In genomic region chr17:66432996-66433556, GRCh38 we compare ENCODE assay signal across 16 cellular contexts.
DNase-seq lines count a peak whose midpoint lies in the region; ATAC-seq, FAIRE-seq and TF ChIP-seq lines count a peak whose summit lies in the region.
"Had no signal": no experiment of that assay in that cellular context is flagged by ENCODE, and none has a peak within 500 bp of the region (broad histone marks: within the 10 kb centered on the region; RNA-seq: fewer than 3 reads in every experiment).

No MANE protein-coding gene starts in this region.

- DNase-seq in M059J (ENCODE audit: low read depth) (peak; percentile 82), keratinocyte (ENCODE audit: low read depth, low spot score) (no peak), T-helper 1 cell (no peak), HK-2 (ENCODE audit: unreplicated experiment) (no peak)
- DNase-seq in activated T-helper 1 cell treated with anti-CD3 and anti-CD28 coated beads, Interleukin-12 subunit alpha, Interleukin-12 subunit beta, Interleukin-2, Interleukin-4 antibody, amounts not matched to agents 30 ng/mL and 10 ng/mL and 1 ng/mL, durations not matched to agents 14 hours and 24 hours and 36 hours (ENCODE audit: low spot score): no peak
- no peak for DNase-seq in stimulated activated CD4-positive, alpha-beta T cell treated with anti-CD3 and anti-CD28 coated beads, Interleukin-4, amount 100 ng/mL, for 4 hours
- DNase-seq: activated effector memory CD4-positive, alpha-beta T cell treated with anti-CD3 and anti-CD28 coated beads, Interleukin-2, amount 50 U/mL, for 16 hours; foreskin keratinocyte; KG1; left cardiac atrium; NCI-H2171; stimulated activated CD8-positive, alpha-beta memory T cell treated with anti-CD3 and anti-CD28 coated beads, Interleukin-4, amount 100 ng/mL, for 48 hours had no signal

- no peaks in the 10 kb centered on the region; a peak in 1 of 22 replicates for H3K9me3 ChIP-seq in BLaER1 treated with 17β-estradiol and CSF1 and Interleukin-3, amounts not matched to agents 10 nM and 100 nM (replicated peaks in 1 of 11)
- H3K9me3 ChIP-seq in keratinocyte (ENCODE audit: control insufficient read depth, low read depth, low read length): no peaks in the 10 kb centered on the region

- peaks cover 3% of the 10 kb centered on the region for H3K36me3 Mint-ChIP-seq in activated T-helper 1 cell treated with anti-CD3 and anti-CD28 coated beads, Interleukin-12 subunit alpha, Interleukin-12 subunit beta, Interleukin-2, Interleukin-4 antibody, amounts not matched to agents 30 ng/mL and 10 ng/mL and 1 ng/mL, durations not matched to agents 14 hours and 24 hours and 36 hours (ENCODE audit: low read depth)
- H3K36me3 Mint-ChIP-seq: neural progenitor cell had no signal

- H3K4me1 Mint-ChIP-seq in activated T-helper 1 cell treated with anti-CD3 and anti-CD28 coated beads, Interleukin-12 subunit alpha, Interleukin-12 subunit beta, Interleukin-2, Interleukin-4 antibody, amounts not matched to agents 30 ng/mL and 10 ng/mL and 1 ng/mL, durations not matched to agents 14 hours and 24 hours and 36 hours (ENCODE audit: low read depth): peaks cover 41% of the 10 kb centered on the region

- no peaks in the 10 kb centered on the region; a peak in 1 of 22 replicates for H3K36me3 ChIP-seq in BLaER1 treated with 17β-estradiol and CSF1 and Interleukin-3, amounts not matched to agents 10 nM and 100 nM
- H3K36me3 ChIP-seq in keratinocyte (ENCODE audit: control insufficient read depth in 2 of 2, extremely low read depth in 1 of 2, insufficient read depth in 2 of 2, low read length in 2 of 2): no peaks in the 10 kb centered on the region
- H3K36me3 ChIP-seq: neural progenitor cell had no signal

- no peak for ATAC-seq in HG03342 (IDR thresholded peaks at IDR 0.05; ENCODE audit: unreplicated experiment)
- ATAC-seq: foreskin keratinocyte, left cardiac atrium, Right ventricle myocardium inferior had no signal

- peak overlapping the region; percentile 25 to 90 (median 48) for H3K4me2 ChIP-seq in BLaER1 treated with 17β-estradiol and CSF1 and Interleukin-3, amounts not matched to agents 10 nM and 100 nM
- H3K4me2 ChIP-seq in keratinocyte (ENCODE audit: control insufficient read depth, extremely low read depth, insufficient read depth, low read depth, low read length): no peak overlapping the region
- H3K4me2 ChIP-seq: neural progenitor cell had no signal

- H3K9me3 Mint-ChIP-seq in activated T-helper 1 cell treated with anti-CD3 and anti-CD28 coated beads, Interleukin-12 subunit alpha, Interleukin-12 subunit beta, Interleukin-2, Interleukin-4 antibody, amounts not matched to agents 30 ng/mL and 10 ng/mL and 1 ng/mL, durations not matched to agents 14 hours and 24 hours and 36 hours: peaks cover 1% of the 10 kb centered on the region

- peaks cover 0 to 46% (median 0%) of the 10 kb centered on the region in 11 experiments; a peak in 4 of 22 replicates for H4K20me1 ChIP-seq in BLaER1 treated with 17β-estradiol and CSF1 and Interleukin-3, amounts not matched to agents 10 nM and 100 nM
- H4K20me1 ChIP-seq in keratinocyte (ENCODE audit: control insufficient read depth, extremely low read depth, insufficient read depth, low read length): no peaks in the 10 kb centered on the region

- H2AFZ ChIP-seq in keratinocyte (ENCODE audit: control insufficient read depth, low read length): no peak overlapping the region
- H2AFZ ChIP-seq: neural progenitor cell had no signal

- no peaks in the 10 kb centered on the region for H3K9me1 ChIP-seq in keratinocyte (ENCODE audit: control insufficient read depth, extremely low read depth, insufficient read depth, low read length)

- peaks cover 2% of the 10 kb centered on the region for H3K79me2 ChIP-seq in keratinocyte (ENCODE audit: control insufficient read depth, insufficient read depth, low read length)

- peak overlapping the region; percentile 45 for H3K27ac Mint-ChIP-seq in activated T-helper 1 cell treated with anti-CD3 and anti-CD28 coated beads, Interleukin-12 subunit alpha, Interleukin-12 subunit beta, Interleukin-2, Interleukin-4 antibody, amounts not matched to agents 30 ng/mL and 10 ng/mL and 1 ng/mL, durations not matched to agents 14 hours and 24 hours and 36 hours
- H3K27ac Mint-ChIP-seq: neural progenitor cell had no signal

- dilution Hi-C loops in keratinocyte (cut with MboI; ENCODE audit: extremely low pct_ligation_motif_present, low sequenced_read_pairs): no loop called here

- no peaks in the 10 kb centered on the region for H3K27me3 ChIP-seq in BLaER1 treated with 17β-estradiol and CSF1 and Interleukin-3, amounts not matched to agents 10 nM and 100 nM
- H3K27me3 ChIP-seq in keratinocyte (ENCODE audit: control insufficient read depth, extremely low read depth, insufficient read depth, low read length): no peaks in the 10 kb centered on the region
- H3K27me3 ChIP-seq: foreskin keratinocyte, neural progenitor cell had no signal

- H3K4me3 Mint-ChIP-seq in activated T-helper 1 cell treated with anti-CD3 and anti-CD28 coated beads, Interleukin-12 subunit alpha, Interleukin-12 subunit beta, Interleukin-2, Interleukin-4 antibody, amounts not matched to agents 30 ng/mL and 10 ng/mL and 1 ng/mL, durations not matched to agents 14 hours and 24 hours and 36 hours: no peak overlapping the region
- H3K4me3 Mint-ChIP-seq: neural progenitor cell had no signal

- TF ChIP-seq CTCF in keratinocyte (optimal IDR thresholded peaks at IDR 0.05 in 1 of 3, IDR thresholded peaks at IDR 0.05 in 1 of 3, conservative IDR thresholded peaks at IDR 0.05 in 1 of 3; ENCODE audit: extremely low read depth in 1 of 3, insufficient read depth in 2 of 3, low read length in 3 of 3): no peak

- peaks cover 25 to 99% (median 46%) of the 10 kb centered on the region in 10 experiments for H3K4me1 ChIP-seq in BLaER1 treated with 17β-estradiol and CSF1 and Interleukin-3, amounts not matched to agents 10 nM and 100 nM
- peaks cover 24% of the 10 kb centered on the region for H3K4me1 ChIP-seq in keratinocyte (ENCODE audit: control insufficient read depth, extremely low read depth, insufficient read depth, low read length)
- H3K4me1 ChIP-seq: neural progenitor cell had no signal

- no peak overlapping the region for H3K4me3 ChIP-seq in BLaER1 treated with 17β-estradiol and CSF1 and Interleukin-3, amounts not matched to agents 10 nM and 100 nM
- H3K4me3 ChIP-seq in keratinocyte (ENCODE audit: control insufficient read depth in 2 of 3, extremely low read depth in 1 of 3, insufficient read depth in 2 of 3, low read depth in 1 of 3, low read length in 3 of 3): no peak overlapping the region
- H3K4me3 ChIP-seq: neural progenitor cell had no signal

- peak overlapping the region in 1 of 11 experiments; percentile 16; a peak in 1 of 22 replicates for H3K9ac ChIP-seq in BLaER1 treated with 17β-estradiol and CSF1 and Interleukin-3, amounts not matched to agents 10 nM and 100 nM
- no peak overlapping the region for H3K9ac ChIP-seq in keratinocyte (ENCODE audit: control insufficient read depth, extremely low read depth, insufficient read depth, low read length)
- H3K9ac ChIP-seq: neural progenitor cell had no signal

- peak; percentile 64 for FAIRE-seq in keratinocyte (lab: Jason Lieb, UNC)

- intact Hi-C loops in activated T-helper 1 cell treated with anti-CD3 and anti-CD28 coated beads, Interleukin-12 subunit alpha, Interleukin-12 subunit beta, Interleukin-2, Interleukin-4 antibody, amounts not matched to agents 30 ng/mL and 10 ng/mL and 1 ng/mL, durations not matched to agents 14 hours and 24 hours and 36 hours (cut with micrococcal nuclease): no loop called here

- peak overlapping the region in 4 of 11 experiments; percentile 1 to 72 (median 50); a peak in 6 of 22 replicates for H3K27ac ChIP-seq in BLaER1 treated with 17β-estradiol and CSF1 and Interleukin-3, amounts not matched to agents 10 nM and 100 nM
- H3K27ac ChIP-seq in keratinocyte (ENCODE audit: control insufficient read depth, insufficient read depth, low read length): no peak overlapping the region
- H3K27ac ChIP-seq: neural progenitor cell had no signal

- no peaks in the 10 kb centered on the region for H3K27me3 Mint-ChIP-seq in activated T-helper 1 cell treated with anti-CD3 and anti-CD28 coated beads, Interleukin-12 subunit alpha, Interleukin-12 subunit beta, Interleukin-2, Interleukin-4 antibody, amounts not matched to agents 30 ng/mL and 10 ng/mL and 1 ng/mL, durations not matched to agents 14 hours and 24 hours and 36 hours (ENCODE audit: insufficient read depth)
